9 cellular contexts compared by ENCODE assay signal in genomic region chr2:30113617-30114293, GRCh38. TPM values are rescaled to one million over a fixed set of nuclear protein-coding genes. Genes with fewer than 3 reads are reported as not detected.
DNase-seq lines count a peak whose midpoint lies in the region; TF ChIP-seq lines count a peak whose summit lies in the region.
"Had no signal": no experiment of that assay in that cellular context is flagged by ENCODE, and none has a peak within 500 bp of the region (broad histone marks: within the 10 kb centered on the region; RNA-seq: fewer than 3 reads in every experiment).

No MANE protein-coding gene starts in this region.

- WGBS in adrenal gland, 4 donors: 33 to 48% (median 43%) methylated on average over 5 of the region's 5 CpGs

- H3K9me3 Mint-ChIP-seq in type B pancreatic cell: no peaks in the 10 kb centered on the region
- H3K9me3 Mint-ChIP-seq: activated naive CD4-positive, alpha-beta T cell treated with anti-CD3 and anti-CD28 coated beads, Interleukin-2, amount 50 U/mL, for 72 hours had no signal

- peak overlapping the region in 3 of 5 donors; percentile 57 to 78 (median 70) for H3K27ac ChIP-seq in adrenal gland
- H3K27ac ChIP-seq: psoas muscle had no signal

- H3K27ac Mint-ChIP-seq in type B pancreatic cell: peak overlapping the region; percentile 35
- H3K27ac Mint-ChIP-seq: activated naive CD4-positive, alpha-beta T cell treated with anti-CD3 and anti-CD28 coated beads, Interleukin-2, amount 50 U/mL, for 72 hours had no signal

- peaks cover 6% of the 10 kb centered on the region for H3K4me1 Mint-ChIP-seq in type B pancreatic cell (ENCODE audit: unreplicated experiment)

- H3K27me3 ChIP-seq in adrenal gland: no peaks in the 10 kb centered on the region

- H3K36me3 Mint-ChIP-seq in type B pancreatic cell: no peaks in the 10 kb centered on the region
- H3K36me3 Mint-ChIP-seq: activated naive CD4-positive, alpha-beta T cell treated with anti-CD3 and anti-CD28 coated beads, Interleukin-2, amount 50 U/mL, for 72 hours had no signal

- DNase-seq in HPDE6-E6E7 (ENCODE audit: extremely low spot score) (peak; percentile 77), adrenal gland (peak; percentile 62 to 84 (median 74)), glomerular visceral epithelial cell (ENCODE audit: extremely low spot score) (peak; percentile 81), type B pancreatic cell (ENCODE audit: extremely low spot score, unreplicated experiment) (no peak), DMS79 (lab: John Stamatoyannopoulos, UW) (no peak), NCI-H82 treated with DMSO at 0.1 percent for 48 hours (lab: John Stamatoyannopoulos, UW; ENCODE audit: unreplicated experiment) (no peak), cortex of kidney (lab: John Stamatoyannopoulos, UW) (no peak)

- intact Hi-C loops in adrenal gland (cut with DNase I): loop anchor here in 1 of 2 donors (2.0 kb wide), 1 partner anchor 23 kb away; no protein-coding TSS in a partner anchor

- H3K27me3 Mint-ChIP-seq in type B pancreatic cell: peaks cover 20% of the 10 kb centered on the region

- no peaks in the 10 kb centered on the region for H3K36me3 ChIP-seq in adrenal gland (replicated peaks in 1 of 2)

- H3K4me3 Mint-ChIP-seq in type B pancreatic cell: no peak overlapping the region

- no peaks in the 10 kb centered on the region for H3K9me3 ChIP-seq in adrenal gland (replicated peaks in 1 of 3)
- H3K9me3 ChIP-seq: psoas muscle had no signal

- no peak for TF ChIP-seq CTCF in adrenal gland (IDR thresholded peaks at IDR 0.05)
- TF ChIP-seq CTCF in type B pancreatic cell (conservative IDR thresholded peaks at IDR 0.05): no peak

- no peak overlapping the region for H3K4me3 ChIP-seq in adrenal gland
- H3K4me3 ChIP-seq: psoas muscle had no signal

- no peak for TF ChIP-seq POLR2A in adrenal gland (IDR thresholded peaks at IDR 0.05)

- H3K4me1 ChIP-seq in adrenal gland (replicated peaks in 1 of 2): peaks cover 0 to 4% of the 10 kb centered on the region in 2 donors
- H3K4me1 ChIP-seq: psoas muscle had no signal

RNA-seq across cellular contexts. Expression of gene YPEL5, which starts 33.1 kb away (rescaled TPM):
- total RNA-seq in adrenal gland (100 to 1,000 TPM in 4 of 8 donors, 10 to 100 TPM in 4; 79.0 to 135 (median 95.4) TPM), type B pancreatic cell (ENCODE audit: low replicate concordance) (55.0 and 69.8 TPM in 2 replicates)
- polyA plus RNA-seq in adrenal gland: 10 to 100 TPM; 58.5 to 85.0 (median 64.4) TPM

Comparison
In these comparisons a context has a peak if more than half of its experiments do, and no peak if none do; other contexts are left out.
1. DNase-seq: peak in HPDE6-E6E7 (single experiment), adrenal gland (7 of 7) and glomerular visceral epithelial cell (single experiment); none in type B pancreatic cell (single experiment), DMS79 (single experiment), NCI-H82 treated with DMSO at 0.1 percent for 48 hours (single experiment) and cortex of kidney (single experiment).